In genomic region chr14:51978566-51979398, GRCh38 we compare ENCODE assay signal across 8 cellular contexts. TPM values are rescaled to one million over a fixed set of nuclear protein-coding genes. Genes with fewer than 3 reads are reported as not detected.
DNase-seq lines count a peak whose midpoint lies in the region.

No MANE protein-coding gene starts in this region.

- peak; percentile 63 for DNase-seq in SIG-M5 treated with dmso at 0.1 percent for 504 hours (lab: John Stamatoyannopoulos, UW; ENCODE audit: unreplicated experiment)
- no peak for DNase-seq in SIG-M5 (lab: John Stamatoyannopoulos, UW)
- peak; percentile 28 for DNase-seq in HuH-7.5 (ENCODE audit: low spot score)
- peak; percentile 9 for DNase-seq in NOMO-1 treated with dmso at 0.1 percent for 144 hours (lab: John Stamatoyannopoulos, UW; ENCODE audit: unreplicated experiment)
- DNase-seq in activated CD8-positive, alpha-beta memory T cell treated with anti-CD3 and anti-CD28 coated beads, Interleukin-2, amount 50 U/mL, for 1 hour (ENCODE audit: extremely low read depth): peak; percentile 56
- DNase-seq in epidermal melanocyte (ENCODE audit: insufficient read length, low spot score): peak; percentile 82
- peak; percentile 88 for DNase-seq in mucosa of gallbladder (ENCODE audit: low spot score)
- peak; percentile 69 for DNase-seq in stimulated activated CD8-positive, alpha-beta memory T cell treated with anti-CD3 and anti-CD28 coated beads, Interleukin-7, amount 100 ng/mL, for 24 hours (ENCODE audit: low read depth)

RNA-seq across cellular contexts. Expression of gene RTRAF, which starts 10.6 kb away (rescaled TPM):
- total RNA-seq in mucosa of gallbladder: 131 TPM
